ENCODE assay signal across 1 cellular context in the genomic region with DNA sequence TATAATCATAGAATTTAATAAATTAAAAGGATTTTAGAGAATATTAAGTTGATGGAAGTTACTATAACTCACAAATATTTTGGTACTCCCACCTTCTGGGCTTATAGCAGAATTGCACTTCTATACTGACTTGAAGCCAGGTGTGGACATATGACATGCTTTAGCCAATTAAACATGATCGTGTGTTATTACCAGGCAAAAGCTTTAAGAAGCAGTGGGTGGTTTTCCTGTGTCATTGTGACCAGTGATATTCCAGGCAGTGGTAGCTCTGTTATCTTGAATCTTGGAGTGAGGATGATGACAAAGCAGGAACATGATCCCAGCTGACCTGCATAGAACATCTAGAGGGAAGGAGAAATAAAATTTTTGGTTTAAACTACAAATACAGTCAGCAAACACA.
TF ChIP-seq lines count a peak whose summit lies in the region.

No MANE protein-coding gene starts in this region.

TF ChIP-seq in SK-N-SH, 30 proteins besides CTCF, POLR2A, EP300 and RAD21 (continued from another document):
- TF ChIP-seq, protein P1, sequence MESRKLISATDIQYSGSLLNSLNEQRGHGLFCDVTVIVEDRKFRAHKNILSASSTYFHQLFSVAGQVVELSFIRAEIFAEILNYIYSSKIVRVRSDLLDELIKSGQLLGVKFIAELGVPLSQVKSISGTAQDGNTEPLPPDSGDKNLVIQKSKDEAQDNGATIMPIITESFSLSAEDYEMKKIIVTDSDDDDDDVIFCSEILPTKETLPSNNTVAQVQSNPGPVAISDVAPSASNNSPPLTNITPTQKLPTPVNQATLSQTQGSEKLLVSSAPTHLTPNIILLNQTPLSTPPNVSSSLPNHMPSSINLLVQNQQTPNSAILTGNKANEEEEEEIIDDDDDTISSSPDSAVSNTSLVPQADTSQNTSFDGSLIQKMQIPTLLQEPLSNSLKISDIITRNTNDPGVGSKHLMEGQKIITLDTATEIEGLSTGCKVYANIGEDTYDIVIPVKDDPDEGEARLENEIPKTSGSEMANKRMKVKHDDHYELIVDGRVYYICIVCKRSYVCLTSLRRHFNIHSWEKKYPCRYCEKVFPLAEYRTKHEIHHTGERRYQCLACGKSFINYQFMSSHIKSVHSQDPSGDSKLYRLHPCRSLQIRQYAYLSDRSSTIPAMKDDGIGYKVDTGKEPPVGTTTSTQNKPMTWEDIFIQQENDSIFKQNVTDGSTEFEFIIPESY (IDR thresholded peaks at IDR 0.05; ENCODE audit: borderline replicate concordance, low read depth) = no peak
- no peak for TF ChIP-seq RCOR1 (IDR thresholded peaks at IDR 0.05; ENCODE audit: low read length)
